ENCODE assay signal across 13 cellular contexts in genomic region chr12:30862486-30862885, GRCh38.
DNase-seq lines count a peak whose midpoint lies in the region; ATAC-seq and TF ChIP-seq lines count a peak whose summit lies in the region.
"Had no signal": no experiment of that assay in that cellular context is flagged by ENCODE, and none has a peak within 500 bp of the region (broad histone marks: within the 10 kb centered on the region; RNA-seq: fewer than 3 reads in every experiment).

No MANE protein-coding gene starts in this region.

- DNase-seq in NCI-H1694 (lab: John Stamatoyannopoulos, UW): peak; percentile 22
- no peak for DNase-seq in NCI-H1694 treated with DMSO at 0.1 percent for 48 hours (lab: John Stamatoyannopoulos, UW)
- DNase-seq in T1000 (lab: John Stamatoyannopoulos, UW): peak; percentile 25
- DNase-seq in fibroblast of pulmonary artery (ENCODE audit: low read depth): peak; percentile 67
- no peak for DNase-seq in osteocyte (ENCODE audit: extremely low spot score, unreplicated experiment)
- DNase-seq in stimulated activated naive CD4-positive, alpha-beta T cell (lab: John Stamatoyannopoulos, UW): no peak
- no peak for DNase-seq in MV-4-11 (lab: John Stamatoyannopoulos, UW)
- DNase-seq: activated CD4-positive, CD25-positive, alpha-beta regulatory T cell; activated naive CD4-positive, alpha-beta T cell treated with anti-CD3 and anti-CD28 coated beads, Interleukin-2, amount 10 ng/mL, durations not matched to agents 7 days and 5 days; cerebellar nuclear complex; COR-L47; substantia nigra had no signal

- H3K27ac Mint-ChIP-seq in osteocyte (ENCODE audit: unreplicated experiment): peak overlapping the region; percentile 20
- H3K27ac Mint-ChIP-seq: activated naive CD4-positive, alpha-beta T cell treated with anti-CD3 and anti-CD28 coated beads, Interleukin-2, amount 10 ng/mL, durations not matched to agents 7 days and 5 days had no signal

- no peak overlapping the region for H3K4me3 Mint-ChIP-seq in osteocyte (ENCODE audit: unreplicated experiment)
- H3K4me3 Mint-ChIP-seq: activated naive CD4-positive, alpha-beta T cell treated with anti-CD3 and anti-CD28 coated beads, Interleukin-2, amount 10 ng/mL, durations not matched to agents 7 days and 5 days had no signal

- TF ChIP-seq CTCF in fibroblast of pulmonary artery (IDR thresholded peaks at IDR 0.05; ENCODE audit: low read length, missing control alignments) (no peak), osteocyte (IDR thresholded peaks at IDR 0.05) (no peak)

- no peak for ATAC-seq in GM19351 (IDR thresholded peaks at IDR 0.05; ENCODE audit: unreplicated experiment)

- no peaks in the 10 kb centered on the region for H3K36me3 Mint-ChIP-seq in osteocyte (ENCODE audit: unreplicated experiment)
- H3K36me3 Mint-ChIP-seq: activated naive CD4-positive, alpha-beta T cell treated with anti-CD3 and anti-CD28 coated beads, Interleukin-2, amount 10 ng/mL, durations not matched to agents 7 days and 5 days had no signal

- H3K9me3 Mint-ChIP-seq in osteocyte (ENCODE audit: unreplicated experiment): peaks cover 11% of the 10 kb centered on the region

- H3K4me3 ChIP-seq in fibroblast of pulmonary artery (replicated peaks; ENCODE audit: low read depth, low read length): no peak overlapping the region

- H3K4me1 Mint-ChIP-seq in osteocyte (ENCODE audit: unreplicated experiment): peaks cover 34% of the 10 kb centered on the region
- H3K4me1 Mint-ChIP-seq: activated naive CD4-positive, alpha-beta T cell treated with anti-CD3 and anti-CD28 coated beads, Interleukin-2, amount 10 ng/mL, durations not matched to agents 7 days and 5 days had no signal

- peaks cover 41% of the 10 kb centered on the region for H3K27me3 Mint-ChIP-seq in osteocyte (ENCODE audit: unreplicated experiment)

Comparison
In these comparisons a context has a peak if more than half of its experiments do, and no peak if none do; other contexts are left out.
1. DNase-seq: peak in NCI-H1694 (single experiment), T1000 (single experiment) and fibroblast of pulmonary artery (single experiment); none in NCI-H1694 treated with DMSO at 0.1 percent for 48 hours (single experiment), osteocyte (single experiment), stimulated activated naive CD4-positive, alpha-beta T cell (0 of 6) and MV-4-11 (single experiment).